In the genomic region with DNA sequence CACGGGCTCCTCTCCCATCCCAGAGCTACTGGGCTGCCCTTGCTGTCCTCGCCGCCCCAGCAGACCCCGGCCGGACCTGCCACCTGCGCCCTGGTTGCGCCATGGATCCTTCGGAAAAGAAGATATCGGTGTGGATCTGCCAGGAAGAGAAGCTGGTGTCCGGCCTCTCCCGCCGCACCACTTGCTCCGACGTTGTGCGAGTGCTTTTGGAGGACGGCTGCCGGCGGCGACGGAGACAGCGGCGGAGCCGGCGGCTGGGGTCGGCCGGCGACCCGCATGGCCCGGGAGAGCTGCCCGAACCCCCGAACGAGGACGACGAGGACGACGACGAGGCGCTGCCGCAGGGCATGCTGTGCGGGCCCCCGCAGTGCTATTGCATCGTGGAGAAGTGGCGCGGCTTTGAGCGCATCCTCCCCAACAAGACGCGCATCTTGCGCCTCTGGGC, we compare ENCODE assay signal across 1 cellular context.
TF ChIP-seq lines count a peak whose summit lies in the region.

No MANE protein-coding gene starts in this region.

TF ChIP-seq in A549, 52 proteins besides CTCF, POLR2A, EP300 and RAD21 (continued from another document):
- TF ChIP-seq MAX (IDR thresholded peaks at IDR 0.05), result peak; percentile 7; the same call in 1 of the 2 replicates
- no peak for TF ChIP-seq TFCP2L1 (CRISPR knock-in tag; IDR thresholded peaks at IDR 0.05)
- no peak for TF ChIP-seq RNF2 (IDR thresholded peaks at IDR 0.05; ENCODE audit: borderline replicate concordance, low read depth)
- TF ChIP-seq ZSCAN20 (CRISPR knock-in tag; IDR thresholded peaks at IDR 0.05), result no peak
- TF ChIP-seq, protein P1, sequence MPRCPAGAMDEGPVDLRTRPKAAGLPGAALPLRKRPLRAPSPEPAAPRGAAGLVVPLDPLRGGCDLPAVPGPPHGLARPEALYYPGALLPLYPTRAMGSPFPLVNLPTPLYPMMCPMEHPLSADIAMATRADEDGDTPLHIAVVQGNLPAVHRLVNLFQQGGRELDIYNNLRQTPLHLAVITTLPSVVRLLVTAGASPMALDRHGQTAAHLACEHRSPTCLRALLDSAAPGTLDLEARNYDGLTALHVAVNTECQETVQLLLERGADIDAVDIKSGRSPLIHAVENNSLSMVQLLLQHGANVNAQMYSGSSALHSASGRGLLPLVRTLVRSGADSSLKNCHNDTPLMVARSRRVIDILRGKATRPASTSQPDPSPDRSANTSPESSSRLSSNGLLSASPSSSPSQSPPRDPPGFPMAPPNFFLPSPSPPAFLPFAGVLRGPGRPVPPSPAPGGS (IDR thresholded peaks at IDR 0.05), result no peak
- TF ChIP-seq E2F6 (IDR thresholded peaks at IDR 0.05; ENCODE audit: borderline replicate concordance, low read depth), result no peak; the same call in 1 of the 2 replicates
- no peak for TF ChIP-seq HDAC2 (IDR thresholded peaks at IDR 0.05)
- TF ChIP-seq CHD2 (IDR thresholded peaks at IDR 0.05; ENCODE audit: low read length, partially characterized antibody), result no peak
- TF ChIP-seq RARB (CRISPR knock-in tag; IDR thresholded peaks at IDR 0.05), result no peak
- peak in 1 of 2 experiments; percentile 33; a peak in 2 of 5 replicates for TF ChIP-seq JUN (IDR thresholded peaks at IDR 0.05)
- no peak for TF ChIP-seq JUNB (IDR thresholded peaks at IDR 0.05)
- TF ChIP-seq CBX2 (IDR thresholded peaks at IDR 0.05; ENCODE audit: borderline replicate concordance, low read depth), result no peak
- TF ChIP-seq ELK1 (IDR thresholded peaks at IDR 0.05; ENCODE audit: low read depth, low read length), result no peak
